1 cellular context compared by ENCODE assay signal in genomic region chr14:69038449-69039286, GRCh38.
TF ChIP-seq lines count a peak whose summit lies in the region.

No MANE protein-coding gene starts in this region.

TF ChIP-seq in IMR-90, 13 proteins besides CTCF, POLR2A, EP300 and RAD21:
- TF ChIP-seq MAZ (IDR thresholded peaks at IDR 0.05; ENCODE audit: borderline replicate concordance, low read depth, low read length) = 0 out of 2 replicates have a peak, but pooled peaks have one; percentile 20
- peak; percentile 36; the same call in 1 of the 2 replicates for TF ChIP-seq FOS (IDR thresholded peaks at IDR 0.05; ENCODE audit: low read depth, low read length)
- no peak for TF ChIP-seq MXI1 (IDR thresholded peaks at IDR 0.05; ENCODE audit: borderline replicate concordance, low read depth, low read length)
- peak; percentile 30; the same call in 1 of the 2 replicates for TF ChIP-seq BHLHE40 (IDR thresholded peaks at IDR 0.05; ENCODE audit: low read depth, low read length)
TF ChIP-seq in IMR-90: peak in this region for 3.
